8 cellular contexts compared by ENCODE assay signal in the genomic region with DNA sequence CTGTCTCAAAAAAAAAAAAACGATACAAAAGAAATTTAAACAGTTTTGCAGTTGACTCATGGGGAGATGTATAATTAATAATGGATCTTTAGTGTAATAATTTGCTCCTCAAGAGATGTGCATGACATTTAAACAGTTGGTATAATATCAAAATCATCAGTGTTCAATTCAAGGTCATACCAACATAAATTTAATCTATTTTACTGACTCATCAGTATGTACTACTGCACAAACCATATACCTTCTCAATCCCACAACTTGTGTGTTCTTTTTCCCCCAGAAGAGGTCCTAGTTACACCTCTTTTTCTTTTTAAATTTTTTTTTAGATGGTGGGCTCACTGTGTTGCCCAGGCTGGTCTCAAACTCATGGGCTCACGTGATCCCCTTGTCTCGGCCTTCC.
"Had no signal": no experiment of that assay in that cellular context is flagged by ENCODE, and none has a peak within 500 bp of the region (broad histone marks: within the 10 kb centered on the region; RNA-seq: fewer than 3 reads in every experiment).

No MANE protein-coding gene starts in this region.

- ATAC-seq: GM12878 had no signal

- DNase-seq: GDM1, GF-D8 had no signal

- H3K4me3 ChIP-seq: GM12878 had no signal

- FAIRE-seq: G401.6, GM12878, GM12891, GM12892, GM18507, GM19239 had no signal
